ENCODE assay signal across 8 cellular contexts in genomic region chr17:40317880-40318834, GRCh38. TPM values are rescaled to one million over a fixed set of nuclear protein-coding genes. Genes with fewer than 3 reads are reported as not detected.
DNase-seq lines count a peak whose midpoint lies in the region; ATAC-seq and TF ChIP-seq lines count a peak whose summit lies in the region.

No MANE protein-coding gene starts in this region.

- no peaks in the 10 kb centered on the region for H3K9me3 ChIP-seq in Karpas-422 (ENCODE audit: low read length)

- peak overlapping the region; percentile 99 for H3K4me2 ChIP-seq in Karpas-422 (ENCODE audit: low read depth, low read length, poor library complexity, severe bottlenecking)

- DNase-seq in DMS53 (lab: John Stamatoyannopoulos, UW) (peak; percentile 94), Karpas-422 (peak; percentile 97), RKO (ENCODE audit: low spot score) (peak; percentile 95), fibroblast of mammary gland (ENCODE audit: low read depth) (peak; percentile 93)
- DNase-seq in activated T-helper 1 cell treated with anti-CD3 and anti-CD28 coated beads, Interleukin-2, amount 50 U/mL, for 16 hours (ENCODE audit: low read depth in 1 of 2, low spot score in 1 of 2): peak; percentile 82 to 88
- peak; percentile 85 to 94 (median 89) for DNase-seq in naive thymus-derived CD8-positive, alpha-beta T cell
- DNase-seq in stimulated activated naive B cell treated with anti-CD40 and anti-IgM and Interleukin-4, amounts not matched to agents 10 μg/mL and 1 μg/mL and 100 μg/mL, for 72 hours: peak; percentile 86

- peak overlapping the region; percentile 89 for H3K9ac ChIP-seq in Karpas-422 (ENCODE audit: low read length)

- peaks cover 31% of the 10 kb centered on the region for H3K79me2 ChIP-seq in Karpas-422 (ENCODE audit: low read length)

- H3K36me3 ChIP-seq in Karpas-422 (ENCODE audit: insufficient read depth, low read length): no peaks in the 10 kb centered on the region

- peak overlapping the region; percentile 83 to 97 (median 96) for H3K4me3 Mint-ChIP-seq in naive thymus-derived CD8-positive, alpha-beta T cell
- H3K4me3 Mint-ChIP-seq in stimulated activated naive B cell treated with anti-CD40 and anti-IgM and Interleukin-4, amounts not matched to agents 10 μg/mL and 1 μg/mL and 100 μg/mL, for 72 hours: peak overlapping the region; percentile 85 to 90

- H2AFZ ChIP-seq in Karpas-422 (ENCODE audit: low read length): peak overlapping the region; percentile 83

- H3K4me3 ChIP-seq in Karpas-422 (ENCODE audit: low read length): peak overlapping the region; percentile 92
- peak overlapping the region; percentile 73 for H3K4me3 ChIP-seq in fibroblast of mammary gland (ENCODE audit: control insufficient read depth, low read depth, low read length)

- H4K20me1 ChIP-seq in Karpas-422 (ENCODE audit: insufficient read depth, low read depth, low read length): peaks cover 28% of the 10 kb centered on the region; the same call in 1 of the 2 replicates

- H3K27me3 ChIP-seq in Karpas-422 (ENCODE audit: low read length): no peaks in the 10 kb centered on the region

- no peak overlapping the region; the same call in 1 of the 2 replicates for H3K27ac ChIP-seq in Karpas-422 (ENCODE audit: low read length)

- TF ChIP-seq CTCF in fibroblast of mammary gland (conservative IDR thresholded peaks at IDR 0.05; ENCODE audit: control insufficient read depth, insufficient read depth, low read depth, low read length): no peak

- no peaks in the 10 kb centered on the region for H3K9me2 ChIP-seq in Karpas-422 (replicated peaks; ENCODE audit: insufficient read depth, low read length)

- H3K27me3 Mint-ChIP-seq in naive thymus-derived CD8-positive, alpha-beta T cell: peaks cover 0 to 6% (median 0%) of the 10 kb centered on the region in 5 donors
- no peaks in the 10 kb centered on the region for H3K27me3 Mint-ChIP-seq in stimulated activated naive B cell treated with anti-CD40 and anti-IgM and Interleukin-4, amounts not matched to agents 10 μg/mL and 1 μg/mL and 100 μg/mL, for 72 hours

- H3K27ac Mint-ChIP-seq in naive thymus-derived CD8-positive, alpha-beta T cell: peak overlapping the region; percentile 98 to 100 (median 100)
- H3K27ac Mint-ChIP-seq in stimulated activated naive B cell treated with anti-CD40 and anti-IgM and Interleukin-4, amounts not matched to agents 10 μg/mL and 1 μg/mL and 100 μg/mL, for 72 hours: peak overlapping the region; percentile 94

- peaks cover 0 to 2% (median 0%) of the 10 kb centered on the region in 3 donors for H3K36me3 Mint-ChIP-seq in naive thymus-derived CD8-positive, alpha-beta T cell
- H3K36me3 Mint-ChIP-seq in stimulated activated naive B cell treated with anti-CD40 and anti-IgM and Interleukin-4, amounts not matched to agents 10 μg/mL and 1 μg/mL and 100 μg/mL, for 72 hours: peaks cover 0 to 16% of the 10 kb centered on the region in 2 donors

- peaks cover 0 to 5% (median 0%) of the 10 kb centered on the region in 9 donors for H3K9me3 Mint-ChIP-seq in naive thymus-derived CD8-positive, alpha-beta T cell
- H3K9me3 Mint-ChIP-seq in stimulated activated naive B cell treated with anti-CD40 and anti-IgM and Interleukin-4, amounts not matched to agents 10 μg/mL and 1 μg/mL and 100 μg/mL, for 72 hours: no peaks in the 10 kb centered on the region

- peak; percentile 57 for ATAC-seq in GM21723 (IDR thresholded peaks at IDR 0.05; ENCODE audit: unreplicated experiment)
- ATAC-seq in naive thymus-derived CD8-positive, alpha-beta T cell: peak; percentile 53 to 64
- ATAC-seq in stimulated activated naive B cell treated with anti-CD40 and anti-IgM and Interleukin-4, amounts not matched to agents 10 μg/mL and 1 μg/mL and 100 μg/mL, for 72 hours (replicated peaks): peak; percentile 70 to 77

- peaks cover 83% of the 10 kb centered on the region for H3K4me1 ChIP-seq in Karpas-422 (ENCODE audit: low read length)

- H3K4me1 Mint-ChIP-seq in naive thymus-derived CD8-positive, alpha-beta T cell: peaks cover 52 to 79% (median 65%) of the 10 kb centered on the region in 4 donors
- H3K4me1 Mint-ChIP-seq in stimulated activated naive B cell treated with anti-CD40 and anti-IgM and Interleukin-4, amounts not matched to agents 10 μg/mL and 1 μg/mL and 100 μg/mL, for 72 hours: peaks cover 61 to 72% of the 10 kb centered on the region in 2 donors

- POLR2A ChIA-PET in naive thymus-derived CD8-positive, alpha-beta T cell (lab: Charles Lee): interaction anchor here (0.5 to 28.1 kb wide), 18 partner anchors 6 to 285 kb away, joined by 3 to 458 read pairs (median 6); partner anchors contain the start of genes RARA and TOP2A

RNA-seq across cellular contexts. Expression of gene RARA, which starts 9.2 kb away (rescaled TPM):
- total RNA-seq in Karpas-422 (2014; rRNA removed; shearing (Covaris generic); ENCODE audit: low replicate concordance): 21.8 and 22.3 TPM in 2 replicates
- 10 to 100 TPM; 39.2 to 39.9 TPM for total RNA-seq in naive thymus-derived CD8-positive, alpha-beta T cell
- polyA plus RNA-seq in naive thymus-derived CD8-positive, alpha-beta T cell: 10 to 100 TPM in 1 of 3 donors, 1 to 10 TPM in 2; 7.2 to 12.4 (median 9.0) TPM

RNA-seq across cellular contexts. Expression of gene CDC6, which starts 30.5 kb away (rescaled TPM):
- total RNA-seq in Karpas-422 (2014; rRNA removed; shearing (Covaris generic); ENCODE audit: low replicate concordance): 14.6 and 16.4 TPM in 2 replicates
- 1 to 10 TPM; 1.5 to 1.6 TPM for total RNA-seq in naive thymus-derived CD8-positive, alpha-beta T cell
- under 1 TPM in 1 of 3 donors, not detected in 2; 0.08 TPM for polyA plus RNA-seq in naive thymus-derived CD8-positive, alpha-beta T cell

RNA-seq across cellular contexts. Expression of gene GJD3, which starts 46.4 kb away (rescaled TPM):
- total RNA-seq in Karpas-422 (2014; rRNA removed; shearing (Covaris generic); ENCODE audit: low replicate concordance): not detected in 2 replicates
- total RNA-seq in naive thymus-derived CD8-positive, alpha-beta T cell: not detected
- polyA plus RNA-seq in naive thymus-derived CD8-positive, alpha-beta T cell: not detected
